ENCODE assay signal across 8 cellular contexts in genomic region chr19:9785367-9786331, GRCh38. TPM values are rescaled to one million over a fixed set of nuclear protein-coding genes. Genes with fewer than 3 reads are reported as not detected.
DNase-seq lines count a peak whose midpoint lies in the region; ATAC-seq and TF ChIP-seq lines count a peak whose summit lies in the region.

No MANE protein-coding gene starts in this region.

- RAD21 ChIA-PET in HCT116 (lab: Charles Lee; ENCODE audit: low non-redundant PET in 1 of 2, low total read pairs in 2 of 2, uncharacterized antibody in 2 of 2, unreplicated experiment in 2 of 2), result no interaction called here

- intact Hi-C loops in HCT116 (cut with micrococcal nuclease), result no loop called here
- intact Hi-C loops in Right ventricle myocardium inferior (cut with DNase I), result loop anchor here (2.0 kb wide), 1 partner anchor 17 kb away; the partner anchor contains the start of gene ZNF846
- intact Hi-C loops in ovary (cut with DNase I), result loop anchor here in 3 of 4 donors (5.0 to 10.0 kb wide), 3 partner anchors 161 to 463 kb away; partner anchors contain the start of genes ZNF561 (in 2 of the 3) and ZNF559 (in 1 of the 3)
- intact Hi-C loops in thyroid gland (cut with DNase I), result no loop called here

- H3K4me1 ChIP-seq in ES-I3 (ENCODE audit: insufficient read depth, low read length) (peaks cover 7% of the 10 kb centered on the region), HCT116 (ENCODE audit: control insufficient read depth in 1 of 2, insufficient read depth in 2 of 2, low read length in 2 of 2) (peaks cover 2 to 7% of the 10 kb centered on the region in 2 experiments; a peak in 2 of 4 replicates), ovary (ENCODE audit: insufficient read depth) (peaks cover 7% of the 10 kb centered on the region), thyroid gland (peaks cover 4 to 9% of the 10 kb centered on the region in 2 donors)

- H3K9me3 ChIP-seq in ES-I3 (ENCODE audit: control insufficient read depth, insufficient read depth, low read length) (no peaks in the 10 kb centered on the region), HCT116 (ENCODE audit: control insufficient read depth in 1 of 2, insufficient read depth in 1 of 2, low read depth in 1 of 2, low read length in 2 of 2) (peaks cover 0 to 5% of the 10 kb centered on the region in 2 experiments; a peak in 1 of 4 replicates), ovary (no peaks in the 10 kb centered on the region), thyroid gland (no peaks in the 10 kb centered on the region)

- CTCF ChIA-PET in HCT116 (lab: Charles Lee), result no interaction called here

- H3K9ac ChIP-seq in ES-I3 (ENCODE audit: low read depth, low read length) (peak overlapping the region; percentile 85), HCT116 (ENCODE audit: low read length) (peak overlapping the region; percentile 53; the same call in 1 of the 2 replicates)

- 1 to 2% (median 1%) methylated on average over 40 to 74 of the region's 74 CpGs for WGBS in ovary, 3 donors
- WGBS in thyroid gland, 2 donors, result 2 to 3% methylated on average over 34 to 43 of the region's 74 CpGs

- no peaks in the 10 kb centered on the region for H4K20me1 ChIP-seq in HCT116 (ENCODE audit: insufficient read depth)

- peak overlapping the region; percentile 83 for H3K4me2 ChIP-seq in HCT116 (ENCODE audit: low read length)

- no peaks in the 10 kb centered on the region for H3K9me2 ChIP-seq in HCT116 (ENCODE audit: insufficient read depth)

- POLR2A ChIA-PET in HCT116 (lab: Charles Lee), result interaction anchor here (0.6 kb wide), 1 partner anchor 439 kb away, joined by 3 read pairs; no protein-coding TSS in a partner anchor

- peak; percentile 57 for DNase-seq in HCT116 (ENCODE audit: low read depth, low spot score)
- DNase-seq in NB4 (ENCODE audit: low read depth), result peak; percentile 99
- peak; percentile 94 for DNase-seq in SKM-1 treated with dmso at 0.1 percent for 144 hours (lab: John Stamatoyannopoulos, UW; ENCODE audit: unreplicated experiment)
- peak; percentile 99 for DNase-seq in activated naive CD8-positive, alpha-beta T cell treated with anti-CD3 and anti-CD28 coated beads, Interleukin-2, amount 50 U/mL, for 16 hours (ENCODE audit: low read depth, low spot score)
- DNase-seq in Right ventricle myocardium inferior (ENCODE audit: missing footprints), result peak; percentile 97
- peak; percentile 97 to 99 (median 99) for DNase-seq in ovary
- DNase-seq in thyroid gland, result peak; percentile 99

- no peaks in the 10 kb centered on the region for H3K27me3 ChIP-seq in HCT116 (ENCODE audit: insufficient read depth, low read length)
- no peaks in the 10 kb centered on the region for H3K27me3 ChIP-seq in ovary
- H3K27me3 ChIP-seq in thyroid gland, result no peaks in the 10 kb centered on the region

- TF ChIP-seq CTCF in HCT116 (IDR thresholded peaks at IDR 0.05 in 2 of 3, conservative IDR thresholded peaks at IDR 0.05 in 1 of 3; ENCODE audit: borderline replicate concordance in 1 of 3, insufficient read depth in 1 of 3, low read depth in 2 of 3, low read length in 2 of 3) (no peak), NB4 (IDR thresholded peaks at IDR 0.05; ENCODE audit: low read depth, low read length) (no peak), ovary (IDR thresholded peaks at IDR 0.05) (no peak), thyroid gland (IDR thresholded peaks at IDR 0.05) (no peak)

- H2AFZ ChIP-seq in HCT116 (ENCODE audit: low read depth, low read length, poor library complexity, severe bottlenecking), result no peak overlapping the region

- H3K4me3 ChIP-seq in HCT116 (replicated peaks in 1 of 2; ENCODE audit: low read depth in 1 of 2, low read length in 2 of 2) (peak overlapping the region; percentile 45 to 58), NB4 (ENCODE audit: low read depth, low read length) (peak overlapping the region; percentile 72), ovary (peak overlapping the region; percentile 81), thyroid gland (replicated peaks in 1 of 3) (peak overlapping the region; percentile 41 to 99 (median 53))

- BruUV-seq in HCT116 (replicated peaks; lab: Mats Ljungman, UMichigan), result no TSS peak

- no peak for TF ChIP-seq EP300 in ovary (IDR thresholded peaks at IDR 0.05)

- peak overlapping the region; percentile 48 for H3K27ac ChIP-seq in HCT116 (ENCODE audit: low read depth, low read length)
- peak overlapping the region; percentile 77 to 98 for H3K27ac ChIP-seq in ovary
- H3K27ac ChIP-seq in thyroid gland, result peak overlapping the region; percentile 96 to 99 (median 98)

- no peak for TF ChIP-seq POLR2A in HCT116 (IDR thresholded peaks at IDR 0.05; ENCODE audit: borderline replicate concordance, extremely low read depth, insufficient read depth, insufficient read length)
- TF ChIP-seq POLR2A in NB4 (IDR thresholded peaks at IDR 0.05; ENCODE audit: extremely low read depth, insufficient read length), result peak; percentile 60
- peak; percentile 95 for TF ChIP-seq POLR2A in ovary (IDR thresholded peaks at IDR 0.05)
- TF ChIP-seq POLR2A in thyroid gland (IDR thresholded peaks at IDR 0.05), result peak; percentile 60 to 93

- TF ChIP-seq RAD21 in HCT116 (IDR thresholded peaks at IDR 0.05; ENCODE audit: low read depth), result no peak

- no peaks in the 10 kb centered on the region for H3K36me3 ChIP-seq in ES-I3 (ENCODE audit: insufficient read depth, low read length)
- no peaks in the 10 kb centered on the region for H3K36me3 ChIP-seq in HCT116 (ENCODE audit: control insufficient read depth in 1 of 2, insufficient read depth in 2 of 2, low read length in 2 of 2)
- no peaks in the 10 kb centered on the region for H3K36me3 ChIP-seq in ovary
- no peaks in the 10 kb centered on the region for H3K36me3 ChIP-seq in thyroid gland

- no peaks in the 10 kb centered on the region for H3K79me2 ChIP-seq in HCT116 (ENCODE audit: insufficient read depth, low read length)

- peak; percentile 88 for ATAC-seq in HCT116
- peak; percentile 93 for ATAC-seq in Right ventricle myocardium inferior

TF ChIP-seq in HCT116, 20 proteins besides CTCF, POLR2A, EP300 and RAD21:
- TF ChIP-seq SRF (IDR thresholded peaks at IDR 0.05; ENCODE audit: low read depth) (no peak), ZFX (IDR thresholded peaks at IDR 0.05) (no peak), EGR1 (IDR thresholded peaks at IDR 0.05; ENCODE audit: low read depth) (peak; percentile 42; the same call in 1 of the 2 replicates), POLR2AphosphoS5 (IDR thresholded peaks at IDR 0.05; ENCODE audit: low read depth, low read length) (peak; percentile 54; the same call in 1 of the 2 replicates), EZH2 (IDR thresholded peaks at IDR 0.05) (no peak), CEBPB (IDR thresholded peaks at IDR 0.05; ENCODE audit: low read depth) (no peak), SIN3A (IDR thresholded peaks at IDR 0.05; ENCODE audit: low read depth) (no peak)

RNA-seq across cellular contexts. Expression of gene ZNF846, which starts 17.1 kb away (rescaled TPM):
- total RNA-seq in HCT116 (2021; ENCODE audit: unreplicated experiment) (1.2 TPM), Right ventricle myocardium inferior (9.3 TPM), ovary (10 to 100 TPM; 12.6 to 31.0 (median 21.0) TPM), thyroid gland (10 to 100 TPM; 12.1 to 24.4 (median 19.3) TPM)
- 0.60 and 0.74 TPM in 2 replicates for polyA plus RNA-seq in HCT116 (2012)
- 10 to 100 TPM; 10.6 to 20.3 TPM for polyA plus RNA-seq in ovary

RNA-seq across cellular contexts. Expression of gene FBXL12, which starts 33.2 kb away (rescaled TPM):
- total RNA-seq in HCT116 (2021; ENCODE audit: unreplicated experiment) (21.9 TPM), Right ventricle myocardium inferior (10.4 TPM), ovary (10 to 100 TPM; 22.3 to 34.4 (median 27.7) TPM), thyroid gland (10 to 100 TPM; 16.7 to 37.1 (median 20.7) TPM)
- polyA plus RNA-seq in HCT116 (2012), result 19.6 and 23.4 TPM in 2 replicates
- 10 to 100 TPM; 18.3 to 24.0 TPM for polyA plus RNA-seq in ovary

RNA-seq across cellular contexts. Expression of gene UBL5, which starts 42.1 kb away (rescaled TPM):
- total RNA-seq in HCT116 (2021; ENCODE audit: unreplicated experiment) (335 TPM), Right ventricle myocardium inferior (581 TPM), ovary (100 to 1,000 TPM; 217 to 412 (median 255) TPM), thyroid gland (100 to 1,000 TPM; 141 to 743 (median 475) TPM)
- 350 and 490 TPM in 2 replicates for polyA plus RNA-seq in HCT116 (2012)
- 100 to 1,000 TPM; 315 to 492 TPM for polyA plus RNA-seq in ovary

RNA-seq across cellular contexts. Expression of gene PIN1, which starts 49.5 kb away (rescaled TPM):
- total RNA-seq in HCT116 (2021; ENCODE audit: unreplicated experiment) (78.9 TPM), Right ventricle myocardium inferior (89.2 TPM), ovary (10 to 100 TPM; 49.2 to 70.9 (median 61.0) TPM), thyroid gland (10 to 100 TPM; 50.0 to 98.0 (median 72.3) TPM)
- polyA plus RNA-seq in HCT116 (2012), result 64.8 and 83.1 TPM in 2 replicates
- polyA plus RNA-seq in ovary, result 10 to 100 TPM in 1 of 2 donors, 1 to 10 TPM in 1; 6.3 to 94.2 TPM

Comparison
In these comparisons a context has a peak if more than half of its experiments do, and no peak if none do; other contexts are left out.
1. Peak in every context shown above with its lines: DNase-seq, ATAC-seq, H3K4me3 ChIP-seq and H3K27ac ChIP-seq.
2. H3K27ac ChIP-seq: peak in every context shown above with its lines; median percentile 98 in thyroid gland; 88 in ovary; 48 in HCT116.
3. intact Hi-C loops: an anchor here in Right ventricle myocardium inferior (2.0 kb wide) and ovary (5.0 to 10.0 kb wide); none called in HCT116 and thyroid gland.